Comparison of ENCODE assay signal across 24 cellular contexts in genomic region chr1:61300899-61301298, GRCh38.
A peak's percentile ranks its signal among the peaks of the same experiment; 100 is the strongest.
DNase-seq lines count a peak whose midpoint lies in the region; ATAC-seq, FAIRE-seq and TF ChIP-seq lines count a peak whose summit lies in the region.
"Had no signal": no experiment of that assay in that cellular context is flagged by ENCODE, and none has a peak within 500 bp of the region (broad histone marks: within the 10 kb centered on the region; RNA-seq: fewer than 3 reads in every experiment).

No MANE protein-coding gene starts in this region.

- no peak overlapping the region for H2AFZ ChIP-seq in keratinocyte (ENCODE audit: control insufficient read depth, low read length)

- peaks cover 18 to 26% of the 10 kb centered on the region in 2 donors for H3K4me1 Mint-ChIP-seq in natural killer cell treated with Interleukin-12 subunit alpha and Interleukin-12 subunit beta and Interleukin-15 and Interleukin-18, amount 100 ng/mL, for 72 hours (ENCODE audit: low read depth in 2 of 2)
- H3K4me1 Mint-ChIP-seq in natural killer cell: no peaks in the 10 kb centered on the region
- peaks cover 18% of the 10 kb centered on the region for H3K4me1 Mint-ChIP-seq in activated T-helper 17 cell treated with anti-CD3 and anti-CD28 coated beads, Interleukin-2, amount 50 U/mL, for 72 hours
- H3K4me1 Mint-ChIP-seq in effector memory CD8-positive, alpha-beta T cell (ENCODE audit: low read depth in 2 of 2): peaks cover 0 to 4% of the 10 kb centered on the region in 2 donors

- dilution Hi-C loops in keratinocyte (cut with MboI; ENCODE audit: extremely low pct_ligation_motif_present, low sequenced_read_pairs): no loop called here

- peak overlapping the region; percentile 91 for H3K27ac ChIP-seq in keratinocyte (ENCODE audit: control insufficient read depth, insufficient read depth, low read length)
- H3K27ac ChIP-seq: SK-N-MC had no signal

- H3K9me3 Mint-ChIP-seq in natural killer cell treated with Interleukin-12 subunit alpha and Interleukin-12 subunit beta and Interleukin-15 and Interleukin-18, amount 100 ng/mL, for 72 hours: no peaks in the 10 kb centered on the region
- no peaks in the 10 kb centered on the region for H3K9me3 Mint-ChIP-seq in natural killer cell
- H3K9me3 Mint-ChIP-seq in activated T-helper 17 cell treated with anti-CD3 and anti-CD28 coated beads, Interleukin-2, amount 50 U/mL, for 72 hours: peaks cover 9% of the 10 kb centered on the region
- no peaks in the 10 kb centered on the region for H3K9me3 Mint-ChIP-seq in effector memory CD8-positive, alpha-beta T cell

- no peaks in the 10 kb centered on the region for H4K20me1 ChIP-seq in keratinocyte (ENCODE audit: control insufficient read depth, extremely low read depth, insufficient read depth, low read length)

- H3K79me2 ChIP-seq in keratinocyte (ENCODE audit: control insufficient read depth, insufficient read depth, low read length): no peaks in the 10 kb centered on the region

- peaks cover 14% of the 10 kb centered on the region for H3K36me3 Mint-ChIP-seq in natural killer cell treated with Interleukin-12 subunit alpha and Interleukin-12 subunit beta and Interleukin-15 and Interleukin-18, amount 100 ng/mL, for 72 hours
- H3K36me3 Mint-ChIP-seq in natural killer cell: no peaks in the 10 kb centered on the region
- peaks cover 7% of the 10 kb centered on the region for H3K36me3 Mint-ChIP-seq in activated T-helper 17 cell treated with anti-CD3 and anti-CD28 coated beads, Interleukin-2, amount 50 U/mL, for 72 hours (ENCODE audit: low read depth)
- no peaks in the 10 kb centered on the region for H3K36me3 Mint-ChIP-seq in effector memory CD8-positive, alpha-beta T cell (ENCODE audit: insufficient read depth)

- H3K4me2 ChIP-seq in keratinocyte (ENCODE audit: control insufficient read depth, extremely low read depth, insufficient read depth, low read depth, low read length): no peak overlapping the region

- no peaks in the 10 kb centered on the region for H3K9me1 ChIP-seq in keratinocyte (ENCODE audit: control insufficient read depth, extremely low read depth, insufficient read depth, low read length)

- H3K9me3 ChIP-seq in keratinocyte (ENCODE audit: control insufficient read depth, low read depth, low read length): no peaks in the 10 kb centered on the region
- H3K9me3 ChIP-seq: BE2C, Caco-2 had no signal

- peaks cover 11 to 14% of the 10 kb centered on the region in 2 donors for H3K27me3 Mint-ChIP-seq in natural killer cell treated with Interleukin-12 subunit alpha and Interleukin-12 subunit beta and Interleukin-15 and Interleukin-18, amount 100 ng/mL, for 72 hours
- peaks cover 12 to 15% of the 10 kb centered on the region in 2 donors for H3K27me3 Mint-ChIP-seq in natural killer cell (ENCODE audit: low read depth in 2 of 2)
- peaks cover 6% of the 10 kb centered on the region for H3K27me3 Mint-ChIP-seq in activated T-helper 17 cell treated with anti-CD3 and anti-CD28 coated beads, Interleukin-2, amount 50 U/mL, for 72 hours
- no peaks in the 10 kb centered on the region for H3K27me3 Mint-ChIP-seq in effector memory CD8-positive, alpha-beta T cell
- H3K27me3 Mint-ChIP-seq: stimulated activated naive CD8-positive, alpha-beta T cell treated with anti-CD3 and anti-CD28 coated beads, Interleukin-15, amount 100 ng/mL, for 72 hours had no signal

- TF ChIP-seq CTCF in natural killer cell (IDR thresholded peaks at IDR 0.05) (no peak), keratinocyte (optimal IDR thresholded peaks at IDR 0.05 in 1 of 3, IDR thresholded peaks at IDR 0.05 in 1 of 3, conservative IDR thresholded peaks at IDR 0.05 in 1 of 3; ENCODE audit: extremely low read depth in 1 of 3, insufficient read depth in 2 of 3, low read length in 3 of 3) (no peak)

- ATAC-seq in natural killer cell treated with Interleukin-12 subunit alpha and Interleukin-12 subunit beta and Interleukin-15 and Interleukin-18, amount 100 ng/mL, for 72 hours: no peak
- ATAC-seq in natural killer cell: no peak
- no peak for ATAC-seq in activated T-helper 17 cell treated with anti-CD3 and anti-CD28 coated beads, Interleukin-2, amount 50 U/mL, for 72 hours (replicated peaks)
- no peak for ATAC-seq in effector memory CD8-positive, alpha-beta T cell (replicated peaks)
- ATAC-seq: activated CD4-positive, CD25-positive, alpha-beta regulatory T cell treated with anti-CD3 and anti-CD28 coated beads, Interleukin-2, amount 50 U/mL, for 24 hours; esophagus mucosa; HCT116; stimulated activated naive CD8-positive, alpha-beta T cell treated with anti-CD3 and anti-CD28 coated beads, Interleukin-15, amount 100 ng/mL, for 72 hours had no signal

- H3K27me3 ChIP-seq in keratinocyte (ENCODE audit: control insufficient read depth, extremely low read depth, insufficient read depth, low read length): no peaks in the 10 kb centered on the region
- H3K27me3 ChIP-seq: BE2C, dorsolateral prefrontal cortex had no signal

- no peak overlapping the region for H3K9ac ChIP-seq in keratinocyte (ENCODE audit: control insufficient read depth, extremely low read depth, insufficient read depth, low read length)

- H3K27ac Mint-ChIP-seq in natural killer cell treated with Interleukin-12 subunit alpha and Interleukin-12 subunit beta and Interleukin-15 and Interleukin-18, amount 100 ng/mL, for 72 hours: peak overlapping the region; percentile 90 to 99
- no peak overlapping the region for H3K27ac Mint-ChIP-seq in natural killer cell
- peak overlapping the region; percentile 98 for H3K27ac Mint-ChIP-seq in activated T-helper 17 cell treated with anti-CD3 and anti-CD28 coated beads, Interleukin-2, amount 50 U/mL, for 72 hours
- H3K27ac Mint-ChIP-seq in effector memory CD8-positive, alpha-beta T cell: no peak overlapping the region

- FAIRE-seq in keratinocyte (lab: Jason Lieb, UNC): no peak

- H3K4me1 ChIP-seq in keratinocyte (ENCODE audit: control insufficient read depth, extremely low read depth, insufficient read depth, low read length): peaks cover 19% of the 10 kb centered on the region
- H3K4me1 ChIP-seq: BE2C had no signal

- H3K4me3 ChIP-seq in keratinocyte (ENCODE audit: control insufficient read depth in 2 of 3, extremely low read depth in 1 of 3, insufficient read depth in 2 of 3, low read depth in 1 of 3, low read length in 3 of 3): no peak overlapping the region
- H3K4me3 ChIP-seq: dorsolateral prefrontal cortex, SK-N-MC had no signal

- intact Hi-C loops in natural killer cell (cut with micrococcal nuclease): no loop called here

- H3K36me3 ChIP-seq in keratinocyte (ENCODE audit: control insufficient read depth in 2 of 2, extremely low read depth in 1 of 2, insufficient read depth in 2 of 2, low read length in 2 of 2): peaks cover 0 to 2% of the 10 kb centered on the region in 2 experiments
- H3K36me3 ChIP-seq: BE2C had no signal

- H3K4me3 Mint-ChIP-seq in natural killer cell treated with Interleukin-12 subunit alpha and Interleukin-12 subunit beta and Interleukin-15 and Interleukin-18, amount 100 ng/mL, for 72 hours: peak overlapping the region; percentile 23
- H3K4me3 Mint-ChIP-seq in natural killer cell: no peak overlapping the region
- peak overlapping the region; percentile 76 for H3K4me3 Mint-ChIP-seq in activated T-helper 17 cell treated with anti-CD3 and anti-CD28 coated beads, Interleukin-2, amount 50 U/mL, for 72 hours
- H3K4me3 Mint-ChIP-seq in effector memory CD8-positive, alpha-beta T cell: no peak overlapping the region

- DNase-seq in natural killer cell treated with Interleukin-12 subunit alpha and Interleukin-12 subunit beta and Interleukin-15 and Interleukin-18, amount 100 ng/mL, for 72 hours (ENCODE audit: low spot score): no peak
- DNase-seq in natural killer cell: no peak
- no peak for DNase-seq in keratinocyte (ENCODE audit: low read depth, low spot score)
- no peak for DNase-seq in effector memory CD8-positive, alpha-beta T cell
- no peak for DNase-seq in effector CD8-positive, alpha-beta T cell (lab: John Stamatoyannopoulos, UW)
- DNase-seq in NCI-H526 (lab: John Stamatoyannopoulos, UW): no peak
- DNase-seq: activated gamma-delta T cell; amniotic stem cell; BE2C; Caco-2; central memory CD4-positive, alpha-beta T cell; DND-41; dorsolateral prefrontal cortex; NCI-H1105; NCI-H2081 treated with DMSO at 0.1 percent for 48 hours; NCI-H510A; stimulated activated CD4-positive, alpha-beta T cell treated with anti-CD3 and anti-CD28 coated beads, Interleukin-4, amount 100 ng/mL, for 1 hour; stimulated activated naive CD8-positive, alpha-beta T cell treated with anti-CD3 and anti-CD28 coated beads, Interleukin-15, amount 100 ng/mL, for 72 hours; T1000 had no signal

Comparison
In these comparisons a context has a peak if more than half of its experiments do, and no peak if none do; other contexts are left out.
1. H3K27ac Mint-ChIP-seq: peak in natural killer cell treated with Interleukin-12 subunit alpha and Interleukin-12 subunit beta and Interleukin-15 and Interleukin-18, amount 100 ng/mL, for 72 hours (2 of 2) and activated T-helper 17 cell treated with anti-CD3 and anti-CD28 coated beads, Interleukin-2, amount 50 U/mL, for 72 hours (single experiment); none in natural killer cell (0 of 2) and effector memory CD8-positive, alpha-beta T cell (0 of 2).
2. H3K4me3 Mint-ChIP-seq: peak in natural killer cell treated with Interleukin-12 subunit alpha and Interleukin-12 subunit beta and Interleukin-15 and Interleukin-18, amount 100 ng/mL, for 72 hours (single experiment) and activated T-helper 17 cell treated with anti-CD3 and anti-CD28 coated beads, Interleukin-2, amount 50 U/mL, for 72 hours (single experiment); none in natural killer cell (single experiment) and effector memory CD8-positive, alpha-beta T cell (0 of 2).